ENCODE assay signal across 11 cellular contexts in genomic region chr1:214441119-214441518, GRCh38.
DNase-seq lines count a peak whose midpoint lies in the region; ATAC-seq, FAIRE-seq and TF ChIP-seq lines count a peak whose summit lies in the region.
"Had no signal": no experiment of that assay in that cellular context is flagged by ENCODE, and none has a peak within 500 bp of the region (broad histone marks: within the 10 kb centered on the region; RNA-seq: fewer than 3 reads in every experiment).

No MANE protein-coding gene starts in this region.

- H2BK12ac ChIP-seq in H1 (ENCODE audit: low read depth, low read length) = peak overlapping the region; percentile 98

- H3K4me1 ChIP-seq in H1 (replicated peaks in 1 of 4; ENCODE audit: control insufficient read depth in 3 of 4, insufficient read depth in 4 of 4, low read length in 3 of 4) (peaks cover 2 to 33% (median 20%) of the 10 kb centered on the region in 4 experiments; a peak in 5 of 7 replicates), gastrocnemius medialis (peaks cover 62 to 77% of the 10 kb centered on the region in 2 donors)

- H3K4me2 ChIP-seq in H1 (ENCODE audit: insufficient read depth in 1 of 2, low read depth in 2 of 2, low read length in 2 of 2) = no peak overlapping the region; a peak in 1 of 4 replicates

- ATAC-seq in gastrocnemius medialis = no peak

- TF ChIP-seq CTCF in H1 (IDR thresholded peaks at IDR 0.05; ENCODE audit: control extremely low read depth in 1 of 3, insufficient read depth in 1 of 3, low read depth in 1 of 3, low read length in 3 of 3) = no peak
- TF ChIP-seq CTCF in gastrocnemius medialis (IDR thresholded peaks at IDR 0.05 in 4 of 5, conservative IDR thresholded peaks at IDR 0.05 in 1 of 5) = no peak

- H3K23me2 ChIP-seq in H1 (ENCODE audit: low read depth, low read length) = no peaks in the 10 kb centered on the region

- 83% methylated on average over 3 of the region's 3 CpGs; no CpG with 5 or more reads in 1 of the 2 experiments for WGBS in H1 (ENCODE audit: extremely low coverage in 1 of 2, insufficient coverage in 1 of 2, insufficient read length in 1 of 2, insufficient replicate concordance in 2 of 2, low coverage in 1 of 2, low lambda C conversion rate in 2 of 2, missing lambda C conversion rate in 1 of 2), 2 experiments

- H2AK5ac ChIP-seq in H1 (ENCODE audit: low read depth, low read length) = no peak overlapping the region

- H2BK5ac ChIP-seq in H1 (ENCODE audit: low read depth, low read length) = peak overlapping the region; percentile 76; the same call in 1 of the 2 replicates

- no peak overlapping the region for H3K23ac ChIP-seq in H1 (ENCODE audit: insufficient read length)

- peak overlapping the region; percentile 19 for H2BK120ac ChIP-seq in H1 (replicated peaks; ENCODE audit: low read depth, low read length)

- H3K18ac ChIP-seq in H1 (ENCODE audit: extremely low read depth, low read length) = 0 out of 2 replicates have a peak overlapping the region, but pooled peaks have one; percentile 10

- TF ChIP-seq POLR2A in H1 (IDR thresholded peaks at IDR 0.05; ENCODE audit: control extremely low read depth in 1 of 2, low read depth in 2 of 2, low read length in 2 of 2) (no peak), gastrocnemius medialis (IDR thresholded peaks at IDR 0.05) (no peak)

- H3K9ac ChIP-seq in H1 (replicated peaks in 1 of 4; ENCODE audit: extremely low read depth in 1 of 4, low read depth in 3 of 4, low read length in 3 of 4) = no peak overlapping the region

- H3K4me3 ChIP-seq in H1 (ENCODE audit: extremely low read depth in 1 of 4, insufficient read depth in 2 of 4, low read depth in 3 of 4, low read length in 4 of 4) = no peak overlapping the region
- no peak overlapping the region for H3K4me3 ChIP-seq in gastrocnemius medialis

- no peaks in the 10 kb centered on the region for H3K9me3 ChIP-seq in H1 (ENCODE audit: insufficient read depth in 2 of 2, low read depth in 1 of 2, low read length in 1 of 2)
- no peaks in the 10 kb centered on the region for H3K9me3 ChIP-seq in gastrocnemius medialis

- H3K79me1 ChIP-seq in H1 (ENCODE audit: low read depth, low read length) = no peaks in the 10 kb centered on the region

- TF ChIP-seq EP300 in H1 (IDR thresholded peaks at IDR 0.05; ENCODE audit: borderline replicate concordance in 1 of 2, low read depth in 2 of 2, low read length in 2 of 2) = no peak

- 0 out of 2 replicates have a peak overlapping the region, but pooled peaks have one; percentile 21 for H2BK20ac ChIP-seq in H1 (ENCODE audit: low read length)

- no peaks in the 10 kb centered on the region for H4K20me1 ChIP-seq in H1 (replicated peaks in 1 of 2; ENCODE audit: control insufficient read depth in 1 of 2, insufficient read depth in 2 of 2, low read length in 2 of 2)

- peaks cover 0 to 13% of the 10 kb centered on the region in 2 experiments; a peak in 1 of 4 replicates for H3K79me2 ChIP-seq in H1 (ENCODE audit: control insufficient read depth in 1 of 2, insufficient read depth in 2 of 2, low read length in 2 of 2)

- in situ Hi-C loops in SK-MEL-5 (cut with HindIII; ENCODE audit: low pct_unique_long_range_greater_than_20kb, low sequenced_read_pairs) (no loop called here), gastrocnemius medialis (cut with MboI; ENCODE audit: low sequenced_read_pairs in 4 of 4) (loop anchor here in 1 of 4 donors (5.0 kb wide), 1 partner anchor 51 kb away; no protein-coding TSS in a partner anchor)

- H3K36me3 ChIP-seq in H1 (ENCODE audit: control insufficient read depth in 2 of 4, insufficient read depth in 4 of 4, low read length in 3 of 4) = no peaks in the 10 kb centered on the region
- H3K36me3 ChIP-seq in gastrocnemius medialis = no peaks in the 10 kb centered on the region

- CTCF ChIA-PET in H1 (lab: Charles Lee; ENCODE audit: partially characterized antibody) = interaction anchor here (1.0 to 1.2 kb wide), 2 partner anchors 12 to 53 kb away, joined by 3 to 5 read pairs; no protein-coding TSS in a partner anchor

- POLR2A ChIA-PET in H1 (lab: Charles Lee; ENCODE audit: partially characterized antibody) = interaction anchor here (1.0 to 1.1 kb wide), 2 partner anchors 10 to 19 kb away, joined by 3 to 4 read pairs; no protein-coding TSS in a partner anchor

- 0 out of 2 replicates have a peak overlapping the region, but pooled peaks have one; percentile 31 for H3K27ac ChIP-seq in H1 (ENCODE audit: low read depth, low read length)
- H3K27ac ChIP-seq in gastrocnemius medialis = peak overlapping the region; percentile 80 to 93 (median 87)
- H3K27ac ChIP-seq: 22Rv1 had no signal

- H3K14ac ChIP-seq in H1 (ENCODE audit: insufficient read length) = no peak overlapping the region

- no peak overlapping the region for H3K56ac ChIP-seq in H1 (replicated peaks; ENCODE audit: insufficient read length, low read depth, low read length)

- DNase-seq in DMS 273 (lab: John Stamatoyannopoulos, UW; ENCODE audit: unreplicated experiment) (peak; percentile 32), DMS 273 treated with DMSO at 0.1 percent for 48 hours (lab: John Stamatoyannopoulos, UW) (no peak), SK-MEL-5 (ENCODE audit: low read depth, low spot score) (peak; percentile 65), H1 (ENCODE audit: low read depth in 1 of 2, low spot score in 2 of 2) (no peak), gastrocnemius medialis (no peak), activated gamma-delta T cell (lab: John Stamatoyannopoulos, UW) (no peak), SHP77 (lab: John Stamatoyannopoulos, UW) (no peak), LoVo (ENCODE audit: low spot score) (no peak)
- DNase-seq: activated CD8-positive, alpha-beta memory T cell treated with anti-CD3 and anti-CD28 coated beads, Interleukin-2, amount 50 U/mL, for 4 hours; RPMI8226 had no signal

- intact Hi-C loops in gastrocnemius medialis (cut with DNase I; ENCODE audit: low total_unique reads) = no loop called here

- no peak for TF ChIP-seq RAD21 in H1 (IDR thresholded peaks at IDR 0.05 in 1 of 2, conservative IDR thresholded peaks at IDR 0.05 in 1 of 2; ENCODE audit: low read depth in 2 of 2, low read length in 2 of 2)

- H4K91ac ChIP-seq in H1 (replicated peaks; ENCODE audit: insufficient read length, low read length) = peak overlapping the region; percentile 34

- no peaks in the 10 kb centered on the region for H3K27me3 ChIP-seq in H1 (replicated peaks in 1 of 4; ENCODE audit: control insufficient read depth in 3 of 4, extremely low read depth in 1 of 4, insufficient read depth in 3 of 4, low read length in 3 of 4)
- no peaks in the 10 kb centered on the region for H3K27me3 ChIP-seq in gastrocnemius medialis

- no peak overlapping the region for H4K5ac ChIP-seq in H1 (ENCODE audit: insufficient read length, low read depth, low read length)

- FAIRE-seq in H1 (lab: Jason Lieb, UNC) = no peak

- no peak overlapping the region for H4K8ac ChIP-seq in H1 (ENCODE audit: extremely low read depth, insufficient read depth, low read length)

- H2AFZ ChIP-seq in H1 (ENCODE audit: low read length) = no peak overlapping the region

- no peak overlapping the region; the same call in 1 of the 2 replicates for H2BK15ac ChIP-seq in H1 (ENCODE audit: low read length)

- no peak overlapping the region for H3K4ac ChIP-seq in H1 (replicated peaks; ENCODE audit: insufficient read length, low read depth, low read length)

TF ChIP-seq in H1, 55 proteins besides CTCF, POLR2A, EP300 and RAD21:
- TF ChIP-seq CBX5 (IDR thresholded peaks at IDR 0.05; ENCODE audit: low read depth, low read length) (no peak), TAF7 (optimal IDR thresholded peaks at IDR 0.05; ENCODE audit: borderline replicate concordance, low read depth, low read length) (no peak), SIX5 (IDR thresholded peaks at IDR 0.05; ENCODE audit: low read depth, low read length) (no peak), SIRT6 (IDR thresholded peaks at IDR 0.05; ENCODE audit: low read length) (no peak), CTBP2 (IDR thresholded peaks at IDR 0.05; ENCODE audit: borderline replicate concordance, insufficient read depth, insufficient read length, low read length) (no peak), USF2 (IDR thresholded peaks at IDR 0.05; ENCODE audit: low read length) (no peak), TAF1 (IDR thresholded peaks at IDR 0.05; ENCODE audit: low read depth, low read length) (no peak), CREB1 (IDR thresholded peaks at IDR 0.05) (no peak), SRF (IDR thresholded peaks at IDR 0.05; ENCODE audit: low read depth, low read length) (no peak), POU5F1 (IDR thresholded peaks at IDR 0.05; ENCODE audit: low read depth, low read length) (no peak)
- TF ChIP-seq, protein P1, sequence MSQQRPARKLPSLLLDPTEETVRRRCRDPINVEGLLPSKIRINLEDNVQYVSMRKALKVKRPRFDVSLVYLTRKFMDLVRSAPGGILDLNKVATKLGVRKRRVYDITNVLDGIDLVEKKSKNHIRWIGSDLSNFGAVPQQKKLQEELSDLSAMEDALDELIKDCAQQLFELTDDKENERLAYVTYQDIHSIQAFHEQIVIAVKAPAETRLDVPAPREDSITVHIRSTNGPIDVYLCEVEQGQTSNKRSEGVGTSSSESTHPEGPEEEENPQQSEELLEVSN (IDR thresholded peaks at IDR 0.05) = no peak

Comparison
In these comparisons a context has a peak if more than half of its experiments do, and no peak if none do; other contexts are left out.
1. DNase-seq: peak in DMS 273 (single experiment) and SK-MEL-5 (single experiment); none in DMS 273 treated with DMSO at 0.1 percent for 48 hours (single experiment), H1 (0 of 2), gastrocnemius medialis (0 of 2), activated gamma-delta T cell (single experiment), SHP77 (0 of 2) and LoVo (single experiment).